In the genomic region with DNA sequence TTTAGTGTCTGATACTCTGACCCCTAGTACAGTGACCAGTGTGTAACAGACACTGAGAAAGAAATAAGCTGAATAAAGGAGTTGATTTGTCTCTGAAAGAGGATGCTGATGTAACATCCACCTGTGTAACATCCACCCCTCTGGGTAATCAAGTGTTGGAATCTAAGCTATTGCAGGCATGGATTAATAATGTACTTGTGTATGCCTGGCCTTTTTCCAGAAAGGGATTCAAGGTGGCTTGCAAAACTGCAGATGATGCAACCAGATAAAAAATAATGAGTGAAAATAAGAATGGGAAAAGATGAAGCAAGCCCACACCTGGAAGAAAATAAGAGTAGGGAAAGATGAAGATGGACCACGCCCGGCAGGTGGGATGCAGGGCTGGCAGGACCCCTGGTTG, we compare ENCODE assay signal across 19 cellular contexts. TPM values are rescaled to one million over a fixed set of nuclear protein-coding genes. Genes with fewer than 3 reads are reported as not detected.
"Had no signal": no experiment of that assay in that cellular context is flagged by ENCODE, and none has a peak within 500 bp of the region (broad histone marks: within the 10 kb centered on the region; RNA-seq: fewer than 3 reads in every experiment).

No MANE protein-coding gene starts in this region.

- ATAC-seq: left cardiac atrium; pancreas; stimulated activated effector memory CD8-positive, alpha-beta T cell treated with anti-CD3 and anti-CD28 coated beads, Interleukin-12 subunit alpha, Interleukin-12 subunit beta, amount 100 ng/mL, for 72 hours had no signal

- H3K9me3 ChIP-seq: adrenal gland, colonic mucosa, pancreas, thoracic aorta had no signal

- FAIRE-seq: pancreas had no signal

- DNase-seq: activated CD4-positive, CD25-positive, alpha-beta regulatory T cell treated with anti-CD3 and anti-CD28 coated beads, Interleukin-2, amount 50 U/mL, for 72 hours; activated naive CD4-positive, alpha-beta T cell treated with anti-CD3 and anti-CD28 coated beads, Interleukin-2, amount 50 U/mL, for 16 hours; activated T-cell treated with anti-CD3 and anti-CD28 coated beads, Interleukin-2, amount 50 U/mL, for 1 hour; adrenal gland; caudate nucleus; colonic mucosa; foreskin melanocyte; left cardiac atrium; naive B cell; pancreas; stimulated activated CD4-positive, alpha-beta T cell treated with anti-CD3 and anti-CD28 coated beads, Interleukin-12 subunit alpha, Interleukin-12 subunit beta, amount 100 ng/mL, for 4 hours; stimulated activated CD4-positive, alpha-beta T cell treated with anti-CD3 and anti-CD28 coated beads, Interleukin-2, amount 100 ng/mL, for 24 hours; T-helper 1 cell; T1000 had no signal

- H3K4me3 ChIP-seq: adrenal gland, colonic mucosa, pancreas, thoracic aorta had no signal

- H3K27me3 ChIP-seq: adrenal gland, colonic mucosa, pancreas had no signal

- H3K4me1 ChIP-seq: adrenal gland, colonic mucosa, pancreas had no signal

- H3K36me3 ChIP-seq: adrenal gland, colonic mucosa, pancreas, thoracic aorta had no signal

- H3K27ac ChIP-seq: adrenal gland, colonic mucosa, pancreas, thoracic aorta had no signal

RNA-seq across cellular contexts. Expression of a gene that starts 48.2 kb away (rescaled TPM):
- total RNA-seq: activated T-helper 2 cell treated with anti-CD3 and anti-CD28 coated beads, Interferon-gamma antibody, Interleukin-2, Interleukin-4, amounts not matched to agents 10 μg/mL and 5 μg/mL and 100 μg/mL, durations not matched to agents 14 hours and 24 hours and 36 hours; adrenal gland; colonic mucosa; left cardiac atrium; lung microvascular endothelial cell; pancreas; thoracic aorta; ureter had no signal
- polyA plus RNA-seq: adrenal gland, pancreas had no signal
